Comparison of ENCODE assay signal across 9 cellular contexts in genomic region chr17:29929006-29929543, GRCh38. TPM values are rescaled to one million over a fixed set of nuclear protein-coding genes. Genes with fewer than 3 reads are reported as not detected.
A peak's percentile ranks its signal among the peaks of the same experiment; 100 is the strongest.
DNase-seq lines count a peak whose midpoint lies in the region; ATAC-seq and TF ChIP-seq lines count a peak whose summit lies in the region.
"Had no signal": no experiment of that assay in that cellular context is flagged by ENCODE, and none has a peak within 500 bp of the region (broad histone marks: within the 10 kb centered on the region; RNA-seq: fewer than 3 reads in every experiment).

No MANE protein-coding gene starts in this region.

- POLR2A ChIA-PET in naive thymus-derived CD4-positive, alpha-beta T cell (lab: Charles Lee): interaction anchor here (0.7 to 3.3 kb wide), 6 partner anchors 23 to 1210 kb away, joined by 3 to 64 read pairs (median 4); partner anchors contain the start of gene TP53I13

- H3K79me2 ChIP-seq in DOHH2 (ENCODE audit: control insufficient read depth, low read length): peaks cover 62% of the 10 kb centered on the region

- H4K20me1 ChIP-seq in DOHH2 (ENCODE audit: control insufficient read depth, insufficient read depth, low read depth, low read length): 0 out of 2 replicates have a peak, but pooled peaks cover 6% of the 10 kb centered on the region

- DNase-seq in KG1 (lab: John Stamatoyannopoulos, UW) (peak; percentile 75), AG08395 (ENCODE audit: low spot score) (no peak)
- peak; percentile 8 for DNase-seq in T-helper 2 cell treated with Interferon-gamma antibody and Interleukin-4, amounts not matched to agents 5 μg/mL and 100 μg/mL, for 36 hours (ENCODE audit: low spot score)
- DNase-seq in naive thymus-derived CD4-positive, alpha-beta T cell: peak in 6 of 9 donors; percentile 5 to 36 (median 14)

- H3K9me2 ChIP-seq in DOHH2 (replicated peaks; ENCODE audit: control insufficient read depth, low read length): no peaks in the 10 kb centered on the region

- H3K27me3 Mint-ChIP-seq in T-helper 2 cell treated with Interferon-gamma antibody and Interleukin-4, amounts not matched to agents 5 μg/mL and 100 μg/mL, for 36 hours (ENCODE audit: low read depth): no peaks in the 10 kb centered on the region
- H3K27me3 Mint-ChIP-seq in naive thymus-derived CD4-positive, alpha-beta T cell: no peaks in the 10 kb centered on the region
- H3K27me3 Mint-ChIP-seq: activated B cell treated with CpG ODN at 0.5 μM for 24 hours had no signal

- H3K36me3 ChIP-seq in DOHH2 (ENCODE audit: control insufficient read depth, low read length) (peaks cover 34% of the 10 kb centered on the region), esophagus (ENCODE audit: control insufficient read depth in 2 of 2, insufficient read depth in 2 of 2, low read length in 1 of 2) (no peaks in the 10 kb centered on the region)
- H3K36me3 ChIP-seq in naive thymus-derived CD4-positive, alpha-beta T cell (ENCODE audit: control insufficient read depth in 2 of 3, insufficient read depth in 3 of 3, low read length in 3 of 3): peaks cover 0 to 12% (median 0%) of the 10 kb centered on the region in 3 experiments

- H3K27ac ChIP-seq in DOHH2 (ENCODE audit: low read depth, low read length): peak overlapping the region; percentile 90
- peak overlapping the region; percentile 88 to 96 for H3K27ac ChIP-seq in esophagus (ENCODE audit: low read depth in 2 of 2, low read length in 1 of 2)
- H3K27ac ChIP-seq in naive thymus-derived CD4-positive, alpha-beta T cell (ENCODE audit: low read depth, low read length): peak overlapping the region; percentile 85

- H3K4me3 Mint-ChIP-seq in T-helper 2 cell treated with Interferon-gamma antibody and Interleukin-4, amounts not matched to agents 5 μg/mL and 100 μg/mL, for 36 hours: no peak overlapping the region
- H3K4me3 Mint-ChIP-seq in naive thymus-derived CD4-positive, alpha-beta T cell: no peak overlapping the region
- H3K4me3 Mint-ChIP-seq: activated B cell treated with CpG ODN at 0.5 μM for 24 hours had no signal

- H3K9me3 ChIP-seq in DOHH2 (ENCODE audit: control insufficient read depth, insufficient read depth, low read length) (no peaks in the 10 kb centered on the region), esophagus (ENCODE audit: control insufficient read depth in 2 of 2, insufficient read depth in 1 of 2, low read depth in 1 of 2, low read length in 1 of 2) (no peaks in the 10 kb centered on the region)
- no peaks in the 10 kb centered on the region for H3K9me3 ChIP-seq in naive thymus-derived CD4-positive, alpha-beta T cell (ENCODE audit: control insufficient read depth in 2 of 3, low read length in 3 of 3)

- WGBS in esophagus, 2 donors: 1 to 2% methylated on average over 13 of the region's 13 CpGs

- H3K4me3 ChIP-seq in DOHH2 (ENCODE audit: low read length): peak overlapping the region; percentile 87
- peak overlapping the region; percentile 63 to 96 for H3K4me3 ChIP-seq in esophagus (ENCODE audit: low read depth in 1 of 2, low read length in 2 of 2)
- H3K4me3 ChIP-seq in naive thymus-derived CD4-positive, alpha-beta T cell (ENCODE audit: low read length): peak overlapping the region; percentile 81

- peaks cover 9% of the 10 kb centered on the region for H3K36me3 Mint-ChIP-seq in T-helper 2 cell treated with Interferon-gamma antibody and Interleukin-4, amounts not matched to agents 5 μg/mL and 100 μg/mL, for 36 hours (ENCODE audit: low read depth)
- H3K36me3 Mint-ChIP-seq in naive thymus-derived CD4-positive, alpha-beta T cell: peaks cover 0 to 6% (median 4%) of the 10 kb centered on the region in 5 donors

- no peak overlapping the region for H3K27ac Mint-ChIP-seq in T-helper 2 cell treated with Interferon-gamma antibody and Interleukin-4, amounts not matched to agents 5 μg/mL and 100 μg/mL, for 36 hours
- no peak overlapping the region for H3K27ac Mint-ChIP-seq in naive thymus-derived CD4-positive, alpha-beta T cell
- H3K27ac Mint-ChIP-seq: activated B cell treated with CpG ODN at 0.5 μM for 24 hours had no signal

- CTCF ChIA-PET in naive thymus-derived CD4-positive, alpha-beta T cell (lab: Charles Lee): interaction anchor here (1.9 to 2.7 kb wide), 2 partner anchors 119 to 121 kb away, joined by 7 to 11 read pairs; no protein-coding TSS in a partner anchor

- no peak for TF ChIP-seq CTCF in DOHH2 (IDR thresholded peaks at IDR 0.05; ENCODE audit: low read depth, low read length, poor library complexity, severe bottlenecking)

- peaks cover 5% of the 10 kb centered on the region for H3F3A ChIP-seq in DOHH2 (ENCODE audit: control insufficient read depth, insufficient read depth)

- intact Hi-C loops in naive thymus-derived CD4-positive, alpha-beta T cell (cut with micrococcal nuclease): loop anchor here in 1 of 2 donors (1.0 kb wide), 2 partner anchors 311 to 340 kb away; partner anchors contain the start of gene GIT1

- no peaks in the 10 kb centered on the region for H3K9me3 Mint-ChIP-seq in T-helper 2 cell treated with Interferon-gamma antibody and Interleukin-4, amounts not matched to agents 5 μg/mL and 100 μg/mL, for 36 hours
- H3K9me3 Mint-ChIP-seq in naive thymus-derived CD4-positive, alpha-beta T cell: no peaks in the 10 kb centered on the region
- H3K9me3 Mint-ChIP-seq: activated B cell treated with CpG ODN at 0.5 μM for 24 hours had no signal

- peaks cover 21% of the 10 kb centered on the region for H3K4me1 Mint-ChIP-seq in T-helper 2 cell treated with Interferon-gamma antibody and Interleukin-4, amounts not matched to agents 5 μg/mL and 100 μg/mL, for 36 hours (ENCODE audit: low read depth)
- peaks cover 29 to 48% (median 40%) of the 10 kb centered on the region in 7 donors for H3K4me1 Mint-ChIP-seq in naive thymus-derived CD4-positive, alpha-beta T cell

- ATAC-seq in naive thymus-derived CD4-positive, alpha-beta T cell: no peak
- ATAC-seq in GM19455 (IDR thresholded peaks at IDR 0.05; ENCODE audit: unreplicated experiment) (no peak), GM18511 (IDR thresholded peaks at IDR 0.05; ENCODE audit: unreplicated experiment) (no peak)

- H3K27me3 ChIP-seq in DOHH2 (ENCODE audit: control insufficient read depth, low read length) (no peaks in the 10 kb centered on the region), esophagus (ENCODE audit: control insufficient read depth in 1 of 2, insufficient read depth in 2 of 2, low read length in 2 of 2) (no peaks in the 10 kb centered on the region)
- H3K27me3 ChIP-seq in naive thymus-derived CD4-positive, alpha-beta T cell (ENCODE audit: control insufficient read depth in 2 of 2, insufficient read depth in 2 of 2, low read length in 2 of 2): no peaks in the 10 kb centered on the region

- peak overlapping the region; percentile 85 for H3K4me2 ChIP-seq in DOHH2 (ENCODE audit: low read length)

- H3K4me1 ChIP-seq in DOHH2 (ENCODE audit: control insufficient read depth, low read length) (peaks cover 37% of the 10 kb centered on the region), esophagus (ENCODE audit: control insufficient read depth in 2 of 2, insufficient read depth in 2 of 2, low read length in 1 of 2) (peaks cover 0 to 2% of the 10 kb centered on the region in 2 donors)
- peaks cover 13 to 25% of the 10 kb centered on the region in 2 donors for H3K4me1 ChIP-seq in naive thymus-derived CD4-positive, alpha-beta T cell (ENCODE audit: control insufficient read depth in 2 of 2, insufficient read depth in 2 of 2, low read length in 2 of 2)

RNA-seq across cellular contexts. Expression of gene SSH2, which starts 1.0 kb away (rescaled TPM):
- 10 to 100 TPM in 1 of 2 donors, 1 to 10 TPM in 1; 9.1 to 15.3 TPM for polyA plus RNA-seq in esophagus
- total RNA-seq in naive thymus-derived CD4-positive, alpha-beta T cell: 100 to 1,000 TPM in 2 of 5 experiments, 10 to 100 TPM in 3; 75.8 to 109 (median 78.5) TPM
- 10 to 100 TPM; 33.9 to 34.9 TPM for polyA plus RNA-seq in naive thymus-derived CD4-positive, alpha-beta T cell

RNA-seq across cellular contexts. Expression of gene EFCAB5, which starts 12.4 kb away (rescaled TPM):
- polyA plus RNA-seq in esophagus: under 1 TPM; 0.02 to 0.24 TPM
- 1 to 10 TPM in 3 of 5 experiments, under 1 TPM in 2; 0.37 to 2.4 (median 1.1) TPM for total RNA-seq in naive thymus-derived CD4-positive, alpha-beta T cell
- polyA plus RNA-seq in naive thymus-derived CD4-positive, alpha-beta T cell: under 1 TPM in 1 of 2 donors, not detected in 1; 0.25 TPM
